ENCODE assay signal across 1 cellular context in the genomic region with DNA sequence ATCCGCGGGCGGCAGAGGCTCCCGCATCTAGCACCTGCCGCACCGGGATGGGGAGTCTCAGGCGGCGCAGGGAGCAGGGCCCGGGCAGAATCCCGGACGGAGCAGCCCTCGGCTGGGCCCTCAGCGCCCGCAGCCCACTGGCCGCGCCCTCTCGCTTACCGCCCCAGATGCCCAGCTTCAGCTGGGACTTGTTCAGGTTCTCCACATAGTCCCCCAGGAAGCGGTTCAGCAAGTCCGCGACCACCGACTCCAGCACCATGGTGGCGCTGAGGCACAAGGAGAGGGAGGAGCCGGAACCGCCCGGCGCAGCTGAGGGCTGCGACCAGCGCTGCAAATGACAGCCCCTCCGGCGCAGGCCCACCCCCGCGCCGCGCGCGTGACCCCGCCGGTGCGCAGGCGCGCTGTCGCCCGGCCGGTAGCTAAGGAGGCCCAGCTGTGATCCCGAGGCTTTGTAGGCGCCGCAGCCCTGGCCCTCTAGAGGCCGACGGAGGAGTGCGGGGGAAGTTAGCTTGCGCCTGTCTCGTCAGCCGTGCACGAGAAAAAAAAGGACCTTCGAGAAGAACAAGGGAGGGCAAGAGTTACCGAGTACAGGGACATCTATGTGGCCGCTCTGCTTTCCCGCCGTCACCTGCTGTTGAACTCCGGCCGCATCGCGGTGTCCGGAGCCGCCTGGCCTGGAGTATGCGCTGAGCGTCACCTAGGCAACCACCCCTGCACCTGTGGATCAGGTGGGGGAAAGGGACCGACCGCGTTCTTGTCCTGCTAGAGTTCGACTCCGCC.
TF ChIP-seq lines count a peak whose summit lies in the region.

A gene with protein sequence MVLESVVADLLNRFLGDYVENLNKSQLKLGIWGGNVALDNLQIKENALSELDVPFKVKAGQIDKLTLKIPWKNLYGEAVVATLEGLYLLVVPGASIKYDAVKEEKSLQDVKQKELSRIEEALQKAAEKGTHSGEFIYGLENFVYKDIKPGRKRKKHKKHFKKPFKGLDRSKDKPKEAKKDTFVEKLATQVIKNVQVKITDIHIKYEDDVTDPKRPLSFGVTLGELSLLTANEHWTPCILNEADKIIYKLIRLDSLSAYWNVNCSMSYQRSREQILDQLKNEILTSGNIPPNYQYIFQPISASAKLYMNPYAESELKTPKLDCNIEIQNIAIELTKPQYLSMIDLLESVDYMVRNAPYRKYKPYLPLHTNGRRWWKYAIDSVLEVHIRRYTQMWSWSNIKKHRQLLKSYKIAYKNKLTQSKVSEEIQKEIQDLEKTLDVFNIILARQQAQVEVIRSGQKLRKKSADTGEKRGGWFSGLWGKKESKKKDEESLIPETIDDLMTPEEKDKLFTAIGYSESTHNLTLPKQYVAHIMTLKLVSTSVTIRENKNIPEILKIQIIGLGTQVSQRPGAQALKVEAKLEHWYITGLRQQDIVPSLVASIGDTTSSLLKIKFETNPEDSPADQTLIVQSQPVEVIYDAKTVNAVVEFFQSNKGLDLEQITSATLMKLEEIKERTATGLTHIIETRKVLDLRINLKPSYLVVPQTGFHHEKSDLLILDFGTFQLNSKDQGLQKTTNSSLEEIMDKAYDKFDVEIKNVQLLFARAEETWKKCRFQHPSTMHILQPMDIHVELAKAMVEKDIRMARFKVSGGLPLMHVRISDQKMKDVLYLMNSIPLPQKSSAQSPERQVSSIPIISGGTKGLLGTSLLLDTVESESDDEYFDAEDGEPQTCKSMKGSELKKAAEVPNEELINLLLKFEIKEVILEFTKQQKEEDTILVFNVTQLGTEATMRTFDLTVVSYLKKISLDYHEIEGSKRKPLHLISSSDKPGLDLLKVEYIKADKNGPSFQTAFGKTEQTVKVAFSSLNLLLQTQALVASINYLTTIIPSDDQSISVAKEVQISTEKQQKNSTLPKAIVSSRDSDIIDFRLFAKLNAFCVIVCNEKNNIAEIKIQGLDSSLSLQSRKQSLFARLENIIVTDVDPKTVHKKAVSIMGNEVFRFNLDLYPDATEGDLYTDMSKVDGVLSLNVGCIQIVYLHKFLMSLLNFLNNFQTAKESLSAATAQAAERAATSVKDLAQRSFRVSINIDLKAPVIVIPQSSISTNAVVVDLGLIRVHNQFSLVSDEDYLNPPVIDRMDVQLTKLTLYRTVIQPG (N-terminal part only) (minus strand): TSS at position 332 of the 780 bp plus-strand sequence. CDS start 73 bp downstream, at position 259.

TF ChIP-seq in HepG2, 621 proteins besides CTCF, POLR2A, EP300 and RAD21 (continued from another document):
- TF ChIP-seq, protein P1, sequence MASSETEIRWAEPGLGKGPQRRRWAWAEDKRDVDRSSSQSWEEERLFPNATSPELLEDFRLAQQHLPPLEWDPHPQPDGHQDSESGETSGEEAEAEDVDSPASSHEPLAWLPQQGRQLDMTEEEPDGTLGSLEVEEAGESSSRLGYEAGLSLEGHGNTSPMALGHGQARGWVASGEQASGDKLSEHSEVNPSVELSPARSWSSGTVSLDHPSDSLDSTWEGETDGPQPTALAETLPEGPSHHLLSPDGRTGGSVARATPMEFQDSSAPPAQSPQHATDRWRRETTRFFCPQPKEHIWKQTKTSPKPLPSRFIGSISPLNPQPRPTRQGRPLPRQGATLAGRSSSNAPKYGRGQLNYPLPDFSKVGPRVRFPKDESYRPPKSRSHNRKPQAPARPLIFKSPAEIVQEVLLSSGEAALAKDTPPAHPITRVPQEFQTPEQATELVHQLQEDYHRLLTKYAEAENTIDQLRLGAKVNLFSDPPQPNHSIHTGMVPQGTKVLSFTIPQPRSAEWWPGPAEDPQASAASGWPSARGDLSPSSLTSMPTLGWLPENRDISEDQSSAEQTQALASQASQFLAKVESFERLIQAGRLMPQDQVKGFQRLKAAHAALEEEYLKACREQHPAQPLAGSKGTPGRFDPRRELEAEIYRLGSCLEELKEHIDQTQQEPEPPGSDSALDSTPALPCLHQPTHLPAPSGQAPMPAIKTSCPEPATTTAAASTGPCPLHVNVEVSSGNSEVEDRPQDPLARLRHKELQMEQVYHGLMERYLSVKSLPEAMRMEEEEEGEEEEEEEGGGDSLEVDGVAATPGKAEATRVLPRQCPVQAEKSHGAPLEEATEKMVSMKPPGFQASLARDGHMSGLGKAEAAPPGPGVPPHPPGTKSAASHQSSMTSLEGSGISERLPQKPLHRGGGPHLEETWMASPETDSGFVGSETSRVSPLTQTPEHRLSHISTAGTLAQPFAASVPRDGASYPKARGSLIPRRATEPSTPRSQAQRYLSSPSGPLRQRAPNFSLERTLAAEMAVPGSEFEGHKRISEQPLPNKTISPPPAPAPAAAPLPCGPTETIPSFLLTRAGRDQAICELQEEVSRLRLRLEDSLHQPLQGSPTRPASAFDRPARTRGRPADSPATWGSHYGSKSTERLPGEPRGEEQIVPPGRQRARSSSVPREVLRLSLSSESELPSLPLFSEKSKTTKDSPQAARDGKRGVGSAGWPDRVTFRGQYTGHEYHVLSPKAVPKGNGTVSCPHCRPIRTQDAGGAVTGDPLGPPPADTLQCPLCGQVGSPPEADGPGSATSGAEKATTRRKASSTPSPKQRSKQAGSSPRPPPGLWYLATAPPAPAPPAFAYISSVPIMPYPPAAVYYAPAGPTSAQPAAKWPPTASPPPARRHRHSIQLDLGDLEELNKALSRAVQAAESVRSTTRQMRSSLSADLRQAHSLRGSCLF (CRISPR knock-in tag; IDR thresholded peaks at IDR 0.05; ENCODE audit: borderline replicate concordance): no peak
- peak; percentile 52 for TF ChIP-seq FOXO1 (CRISPR knock-in tag; IDR thresholded peaks at IDR 0.05)
- no peak for TF ChIP-seq ZC3H13 (CRISPR knock-in tag; IDR thresholded peaks at IDR 0.05)
- peak; percentile 72 for TF ChIP-seq TAF1 (CRISPR knock-in tag; IDR thresholded peaks at IDR 0.05)
- peak; percentile 59; the same call in 1 of the 2 replicates for TF ChIP-seq FOXJ3 (CRISPR knock-in tag; IDR thresholded peaks at IDR 0.05; ENCODE audit: borderline replicate concordance)
- peak; percentile 69 for TF ChIP-seq MEIS2 (CRISPR knock-in tag; IDR thresholded peaks at IDR 0.05)
- TF ChIP-seq FOXA1 (IDR thresholded peaks at IDR 0.05): no peak
- TF ChIP-seq FOXA1 (CRISPR knock-in tag; IDR thresholded peaks at IDR 0.05): no peak
- peak; percentile 7; the same call in 1 of the 2 replicates for TF ChIP-seq ZZZ3 (CRISPR knock-in tag; IDR thresholded peaks at IDR 0.05; ENCODE audit: borderline replicate concordance)
- no peak for TF ChIP-seq LCORL (IDR thresholded peaks at IDR 0.05)
- TF ChIP-seq LCORL (CRISPR knock-in tag; IDR thresholded peaks at IDR 0.05): peak; percentile 79; the same call in 1 of the 2 replicates
- 0 out of 2 replicates have a peak, but pooled peaks have one; percentile 7 for TF ChIP-seq SP5 (CRISPR knock-in tag; IDR thresholded peaks at IDR 0.05; ENCODE audit: borderline replicate concordance, low read depth)
- peak; percentile 20; the same call in 1 of the 2 replicates for TF ChIP-seq MTF1 (CRISPR knock-in tag; IDR thresholded peaks at IDR 0.05)
- no peak for TF ChIP-seq DPF2 (CRISPR knock-in tag; IDR thresholded peaks at IDR 0.05; ENCODE audit: borderline replicate concordance, low read depth)
- TF ChIP-seq MXI1 (IDR thresholded peaks at IDR 0.05; ENCODE audit: borderline replicate concordance, low read depth, low read length): peak; percentile 75; the same call in 1 of the 3 replicates
- no peak for TF ChIP-seq ATM (IDR thresholded peaks at IDR 0.05; ENCODE audit: borderline replicate concordance)
- no peak; the same call in none of the 2 replicates for TF ChIP-seq SALL1 (CRISPR knock-in tag; IDR thresholded peaks at IDR 0.05)
- no peak for TF ChIP-seq ZNF720 (CRISPR knock-in tag; IDR thresholded peaks at IDR 0.05)
- TF ChIP-seq KLF9 (CRISPR knock-in tag; IDR thresholded peaks at IDR 0.05; ENCODE audit: low read depth): 0 out of 2 replicates have a peak, but pooled peaks have one; percentile 46
- TF ChIP-seq, protein P2, sequence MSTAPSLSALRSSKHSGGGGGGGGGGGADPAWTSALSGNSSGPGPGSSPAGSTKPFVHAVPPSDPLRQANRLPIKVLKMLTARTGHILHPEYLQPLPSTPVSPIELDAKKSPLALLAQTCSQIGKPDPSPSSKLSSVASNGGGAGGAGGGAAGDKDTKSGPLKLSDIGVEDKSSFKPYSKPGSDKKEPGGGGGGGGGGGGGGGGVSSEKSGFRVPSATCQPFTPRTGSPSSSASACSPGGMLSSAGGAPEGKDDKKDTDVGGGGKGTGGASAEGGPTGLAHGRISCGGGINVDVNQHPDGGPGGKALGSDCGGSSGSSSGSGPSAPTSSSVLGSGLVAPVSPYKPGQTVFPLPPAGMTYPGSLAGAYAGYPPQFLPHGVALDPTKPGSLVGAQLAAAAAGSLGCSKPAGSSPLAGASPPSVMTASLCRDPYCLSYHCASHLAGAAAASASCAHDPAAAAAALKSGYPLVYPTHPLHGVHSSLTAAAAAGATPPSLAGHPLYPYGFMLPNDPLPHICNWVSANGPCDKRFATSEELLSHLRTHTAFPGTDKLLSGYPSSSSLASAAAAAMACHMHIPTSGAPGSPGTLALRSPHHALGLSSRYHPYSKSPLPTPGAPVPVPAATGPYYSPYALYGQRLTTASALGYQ (CRISPR knock-in tag; IDR thresholded peaks at IDR 0.05): peak; percentile 73
- TF ChIP-seq ZNF672 (CRISPR knock-in tag; IDR thresholded peaks at IDR 0.05): no peak
- TF ChIP-seq DMTF1 (CRISPR knock-in tag; IDR thresholded peaks at IDR 0.05): no peak
- TF ChIP-seq ZNF737 (CRISPR knock-in tag; IDR thresholded peaks at IDR 0.05; ENCODE audit: borderline replicate concordance): no peak
- 0 out of 2 replicates have a peak, but pooled peaks have one; percentile 34 for TF ChIP-seq MIXL1 (CRISPR knock-in tag; IDR thresholded peaks at IDR 0.05)
- TF ChIP-seq, protein P3, sequence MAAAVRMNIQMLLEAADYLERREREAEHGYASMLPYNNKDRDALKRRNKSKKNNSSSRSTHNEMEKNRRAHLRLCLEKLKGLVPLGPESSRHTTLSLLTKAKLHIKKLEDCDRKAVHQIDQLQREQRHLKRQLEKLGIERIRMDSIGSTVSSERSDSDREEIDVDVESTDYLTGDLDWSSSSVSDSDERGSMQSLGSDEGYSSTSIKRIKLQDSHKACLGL (CRISPR knock-in tag; IDR thresholded peaks at IDR 0.05): peak; percentile 67
- TF ChIP-seq ZNF34 (CRISPR knock-in tag; IDR thresholded peaks at IDR 0.05; ENCODE audit: borderline replicate concordance): no peak
- TF ChIP-seq HOXD1 (CRISPR knock-in tag; IDR thresholded peaks at IDR 0.05): 0 out of 2 replicates have a peak, but pooled peaks have one; percentile 25
- TF ChIP-seq SETDB1 (CRISPR knock-in tag; IDR thresholded peaks at IDR 0.05; ENCODE audit: borderline replicate concordance): no peak
- TF ChIP-seq, protein P4, sequence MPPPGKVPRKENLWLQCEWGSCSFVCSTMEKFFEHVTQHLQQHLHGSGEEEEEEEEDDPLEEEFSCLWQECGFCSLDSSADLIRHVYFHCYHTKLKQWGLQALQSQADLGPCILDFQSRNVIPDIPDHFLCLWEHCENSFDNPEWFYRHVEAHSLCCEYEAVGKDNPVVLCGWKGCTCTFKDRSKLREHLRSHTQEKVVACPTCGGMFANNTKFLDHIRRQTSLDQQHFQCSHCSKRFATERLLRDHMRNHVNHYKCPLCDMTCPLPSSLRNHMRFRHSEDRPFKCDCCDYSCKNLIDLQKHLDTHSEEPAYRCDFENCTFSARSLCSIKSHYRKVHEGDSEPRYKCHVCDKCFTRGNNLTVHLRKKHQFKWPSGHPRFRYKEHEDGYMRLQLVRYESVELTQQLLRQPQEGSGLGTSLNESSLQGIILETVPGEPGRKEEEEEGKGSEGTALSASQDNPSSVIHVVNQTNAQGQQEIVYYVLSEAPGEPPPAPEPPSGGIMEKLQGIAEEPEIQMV (CRISPR knock-in tag; IDR thresholded peaks at IDR 0.05; ENCODE audit: low read depth): no peak
- no peak for TF ChIP-seq MAFG (CRISPR knock-in tag; IDR thresholded peaks at IDR 0.05)
- TF ChIP-seq IKZF1 (IDR thresholded peaks at IDR 0.05): no peak
- peak; percentile 65; the same call in 1 of the 2 replicates for TF ChIP-seq TIGD3 (CRISPR knock-in tag; IDR thresholded peaks at IDR 0.05; ENCODE audit: borderline replicate concordance)
- no peak for TF ChIP-seq CENPBD1 (CRISPR knock-in tag; IDR thresholded peaks at IDR 0.05; ENCODE audit: borderline replicate concordance, low read depth)
